ENCODE assay signal across 8 cellular contexts in the genomic region with DNA sequence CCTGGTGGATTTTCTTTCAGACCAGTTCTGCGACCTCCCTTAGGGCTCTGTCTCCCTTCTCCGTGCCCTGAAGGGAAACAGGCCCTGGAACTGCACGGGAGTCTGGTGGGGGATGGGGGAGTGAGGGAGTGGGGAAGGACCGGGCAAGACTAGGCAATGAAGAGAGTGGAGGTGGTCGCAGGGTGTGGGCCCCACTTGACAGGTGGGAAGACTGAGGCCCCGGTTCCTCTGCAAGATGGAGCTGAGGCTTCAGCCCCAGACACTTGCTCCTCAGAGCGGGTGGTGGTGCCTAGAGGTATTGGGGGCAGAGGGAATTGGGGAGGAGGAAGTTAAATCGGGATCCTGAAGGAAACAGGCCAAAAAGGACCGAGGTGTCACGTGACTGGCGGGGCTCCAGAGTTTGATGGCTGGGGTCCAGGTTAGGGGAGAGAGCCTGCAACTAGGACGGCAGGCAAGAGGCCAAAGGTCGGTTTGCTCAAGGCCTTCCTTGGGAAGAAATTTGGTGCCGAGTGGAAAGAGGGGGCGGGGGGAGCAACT. TPM values are rescaled to one million over a fixed set of nuclear protein-coding genes. Genes with fewer than 3 reads are reported as not detected.
DNase-seq lines count a peak whose midpoint lies in the region; ATAC-seq and TF ChIP-seq lines count a peak whose summit lies in the region.

No MANE protein-coding gene starts in this region.

- peak overlapping the region; percentile 41 for H3K4me3 ChIP-seq in GM12864 (ENCODE audit: low read depth, low read length)
- H3K4me3 ChIP-seq in gastroesophageal sphincter = peak overlapping the region; percentile 84 to 88
- peak overlapping the region; percentile 78 for H3K4me3 ChIP-seq in osteoblast (ENCODE audit: insufficient read depth, low read length)

- peaks cover 21% of the 10 kb centered on the region for H3K79me2 ChIP-seq in osteoblast (ENCODE audit: insufficient read depth, low read length)

- H3K4me1 Mint-ChIP-seq in activated CD4-positive, alpha-beta memory T cell treated with anti-CD3 and anti-CD28 coated beads for 36 hours (ENCODE audit: low read depth) = peaks cover 32% of the 10 kb centered on the region

- H3K4me1 ChIP-seq in gastroesophageal sphincter (peaks cover 3 to 53% (median 28%) of the 10 kb centered on the region in 3 donors), osteoblast (ENCODE audit: insufficient read depth, low read length) (peaks cover 23% of the 10 kb centered on the region)

- POLR2A ChIA-PET in activated CD4-positive, alpha-beta memory T cell treated with anti-CD3 and anti-CD28 coated beads for 36 hours (lab: Charles Lee) = interaction anchor here (0.9 to 2.0 kb wide), 8 partner anchors 8 to 550 kb away, joined by 3 to 11 read pairs (median 4); a partner anchor contains a TSS

- no peaks in the 10 kb centered on the region for H3K27me3 ChIP-seq in gastroesophageal sphincter
- no peaks in the 10 kb centered on the region for H3K27me3 ChIP-seq in osteoblast (ENCODE audit: insufficient read depth, low read length)

- WGBS in gastroesophageal sphincter (ENCODE audit: low coverage in 1 of 2), 2 donors = 4 to 19% methylated on average over 3 to 12 of the region's 15 CpGs

- no peak for TF ChIP-seq EP300 in gastroesophageal sphincter (IDR thresholded peaks at IDR 0.05)

- H3K36me3 Mint-ChIP-seq in activated CD4-positive, alpha-beta memory T cell treated with anti-CD3 and anti-CD28 coated beads for 36 hours = peaks cover 3% of the 10 kb centered on the region

- peak overlapping the region; percentile 76 for H3K4me3 Mint-ChIP-seq in activated CD4-positive, alpha-beta memory T cell treated with anti-CD3 and anti-CD28 coated beads for 36 hours

- no peak for DNase-seq in GM12864 (ENCODE audit: low read depth)
- no peak for DNase-seq in activated CD4-positive, alpha-beta memory T cell treated with anti-CD3 and anti-CD28 coated beads for 36 hours
- DNase-seq in osteoblast (ENCODE audit: insufficient read length, low spot score, missing footprints) = peak; percentile 77
- no peak for DNase-seq in DMS153 (lab: John Stamatoyannopoulos, UW)
- DNase-seq in D341Med (ENCODE audit: low spot score) = no peak
- DNase-seq in NCI-H2107 treated with DMSO at 0.1 percent for 48 hours (lab: John Stamatoyannopoulos, UW; ENCODE audit: unreplicated experiment) = no peak

- no peaks in the 10 kb centered on the region for H3K27me3 Mint-ChIP-seq in activated CD4-positive, alpha-beta memory T cell treated with anti-CD3 and anti-CD28 coated beads for 36 hours

- no peak for TF ChIP-seq POLR2A in gastroesophageal sphincter (IDR thresholded peaks at IDR 0.05)

- TF ChIP-seq CTCF in GM12864 (IDR thresholded peaks at IDR 0.05; ENCODE audit: low read depth, low read length, missing control alignments) = no peak
- no peak for TF ChIP-seq CTCF in gastroesophageal sphincter (IDR thresholded peaks at IDR 0.05)
- no peak for TF ChIP-seq CTCF in osteoblast (IDR thresholded peaks at IDR 0.05; ENCODE audit: extremely low read depth, low read depth, low read length)

- H3K27ac ChIP-seq in gastroesophageal sphincter = peak overlapping the region; percentile 88 to 93 (median 90)
- peak overlapping the region; percentile 52 for H3K27ac ChIP-seq in osteoblast (ENCODE audit: low read depth, low read length)

- no peaks in the 10 kb centered on the region for H3K9me3 Mint-ChIP-seq in activated CD4-positive, alpha-beta memory T cell treated with anti-CD3 and anti-CD28 coated beads for 36 hours

- H3K27ac Mint-ChIP-seq in activated CD4-positive, alpha-beta memory T cell treated with anti-CD3 and anti-CD28 coated beads for 36 hours = peak overlapping the region; percentile 56

- intact Hi-C loops in activated CD4-positive, alpha-beta memory T cell treated with anti-CD3 and anti-CD28 coated beads for 36 hours (cut with micrococcal nuclease) = loop anchor here (1.0 kb wide), 1 partner anchor 8 kb away; no protein-coding TSS in a partner anchor

- peak overlapping the region; percentile 92 for H3K4me2 ChIP-seq in osteoblast (ENCODE audit: insufficient read depth, low read length)

- peaks cover 0 to 18% of the 10 kb centered on the region in 2 donors for H3K36me3 ChIP-seq in gastroesophageal sphincter
- peaks cover 4% of the 10 kb centered on the region for H3K36me3 ChIP-seq in osteoblast (ENCODE audit: insufficient read depth, low read length)

- H3K9me3 ChIP-seq in gastroesophageal sphincter (peaks cover 0 to 1% (median 0%) of the 10 kb centered on the region in 3 donors), osteoblast (ENCODE audit: low read depth, low read length) (no peaks in the 10 kb centered on the region)

- peak overlapping the region; percentile 80 for H2AFZ ChIP-seq in osteoblast (ENCODE audit: low read length)

- peak; percentile 70 for ATAC-seq in gastroesophageal sphincter
- no peak for ATAC-seq in HG03354 (IDR thresholded peaks at IDR 0.05; ENCODE audit: poor library complexity, severe bottlenecking, unreplicated experiment)

- H4K20me1 ChIP-seq in osteoblast (ENCODE audit: insufficient read depth, low read length) = no peaks in the 10 kb centered on the region

- CTCF ChIA-PET in activated CD4-positive, alpha-beta memory T cell treated with anti-CD3 and anti-CD28 coated beads for 36 hours (lab: Charles Lee) = interaction anchor here (0.7 kb wide), 1 partner anchor 39 kb away, joined by 4 read pairs; a partner anchor contains a TSS

RNA-seq across cellular contexts. Expression of a gene that starts 0.6 kb away (rescaled TPM):
- 10 to 100 TPM; 48.2 to 51.9 TPM for total RNA-seq in activated CD4-positive, alpha-beta memory T cell treated with anti-CD3 and anti-CD28 coated beads for 36 hours
- total RNA-seq in gastroesophageal sphincter = 10 to 100 TPM; 54.5 to 81.3 (median 69.7) TPM
- total RNA-seq in osteoblast = 22.1 and 25.9 TPM in 2 replicates

RNA-seq across cellular contexts. Expression of a gene that starts 20.6 kb away (rescaled TPM):
- total RNA-seq in activated CD4-positive, alpha-beta memory T cell treated with anti-CD3 and anti-CD28 coated beads for 36 hours = 10 to 100 TPM; 35.7 to 36.5 TPM
- 10 to 100 TPM; 22.1 to 33.8 (median 25.9) TPM for total RNA-seq in gastroesophageal sphincter
- 24.8 and 25.7 TPM in 2 replicates for total RNA-seq in osteoblast

RNA-seq across cellular contexts. Expression of a gene that starts 21.9 kb away (rescaled TPM):
- total RNA-seq in activated CD4-positive, alpha-beta memory T cell treated with anti-CD3 and anti-CD28 coated beads for 36 hours = 10 to 100 TPM; 86.9 to 92.1 TPM
- total RNA-seq in gastroesophageal sphincter (10 to 100 TPM; 54.6 to 82.2 (median 66.0) TPM), osteoblast (88.4 and 102 TPM in 2 replicates)

RNA-seq across cellular contexts. Expression of a gene that starts 22.5 kb away (rescaled TPM):
- 100 to 1,000 TPM; 237 to 240 TPM for total RNA-seq in activated CD4-positive, alpha-beta memory T cell treated with anti-CD3 and anti-CD28 coated beads for 36 hours
- total RNA-seq in gastroesophageal sphincter (100 to 1,000 TPM; 157 to 203 (median 171) TPM), osteoblast (203 and 222 TPM in 2 replicates)

RNA-seq across cellular contexts. Expression of a gene that starts 38.8 kb away (rescaled TPM):
- 10 to 100 TPM; 25.0 to 27.3 TPM for total RNA-seq in activated CD4-positive, alpha-beta memory T cell treated with anti-CD3 and anti-CD28 coated beads for 36 hours
- total RNA-seq in gastroesophageal sphincter (10 to 100 TPM; 18.0 to 25.4 (median 21.6) TPM), osteoblast (14.1 and 14.5 TPM in 2 replicates)
